Comparison of ENCODE assay signal across 8 cellular contexts in the genomic region with DNA sequence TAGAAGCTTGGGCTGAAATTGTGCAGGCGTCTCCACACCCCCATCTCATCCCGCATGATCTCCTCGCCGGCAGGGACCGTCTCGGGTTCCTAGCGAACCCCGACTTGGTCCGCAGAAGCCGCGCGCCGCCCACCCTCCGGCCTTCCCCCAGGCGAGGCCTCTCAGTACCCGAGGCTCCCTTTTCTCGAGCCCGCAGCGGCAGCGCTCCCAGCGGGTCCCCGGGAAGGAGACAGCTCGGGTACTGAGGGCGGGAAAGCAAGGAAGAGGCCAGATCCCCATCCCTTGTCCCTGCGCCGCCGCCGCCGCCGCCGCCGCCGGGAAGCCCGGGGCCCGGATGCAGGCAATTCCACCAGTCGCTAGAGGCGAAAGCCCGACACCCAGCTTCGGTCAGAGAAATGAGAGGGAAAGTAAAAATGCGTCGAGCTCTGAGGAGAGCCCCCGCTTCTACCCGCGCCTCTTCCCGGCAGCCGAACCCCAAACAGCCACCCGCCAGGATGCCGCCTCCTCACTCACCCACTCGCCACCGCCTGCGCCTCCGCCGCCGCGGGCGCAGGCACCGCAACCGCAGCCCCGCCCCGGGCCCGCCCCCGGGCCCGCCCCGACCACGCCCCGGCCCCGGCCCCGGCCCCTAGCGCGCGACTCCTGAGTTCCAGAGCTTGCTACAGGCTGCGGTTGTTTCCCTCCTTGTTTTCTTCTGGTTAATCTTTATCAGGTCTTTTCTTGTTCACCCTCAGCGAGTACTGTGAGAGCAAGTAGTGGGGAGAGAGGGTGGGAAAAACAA. TPM values are rescaled to one million over a fixed set of nuclear protein-coding genes. Genes with fewer than 3 reads are reported as not detected.
A peak's percentile ranks its signal among the peaks of the same experiment; 100 is the strongest.
DNase-seq lines count a peak whose midpoint lies in the region; ATAC-seq and TF ChIP-seq lines count a peak whose summit lies in the region.

A gene with protein sequence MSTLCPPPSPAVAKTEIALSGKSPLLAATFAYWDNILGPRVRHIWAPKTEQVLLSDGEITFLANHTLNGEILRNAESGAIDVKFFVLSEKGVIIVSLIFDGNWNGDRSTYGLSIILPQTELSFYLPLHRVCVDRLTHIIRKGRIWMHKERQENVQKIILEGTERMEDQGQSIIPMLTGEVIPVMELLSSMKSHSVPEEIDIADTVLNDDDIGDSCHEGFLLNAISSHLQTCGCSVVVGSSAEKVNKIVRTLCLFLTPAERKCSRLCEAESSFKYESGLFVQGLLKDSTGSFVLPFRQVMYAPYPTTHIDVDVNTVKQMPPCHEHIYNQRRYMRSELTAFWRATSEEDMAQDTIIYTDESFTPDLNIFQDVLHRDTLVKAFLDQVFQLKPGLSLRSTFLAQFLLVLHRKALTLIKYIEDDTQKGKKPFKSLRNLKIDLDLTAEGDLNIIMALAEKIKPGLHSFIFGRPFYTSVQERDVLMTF (minus strand): TSS at position 564 of the 781 bp plus-strand sequence. CDS start 6,361 bp downstream, outside the sequence.

- peak; percentile 66 for ATAC-seq in HG02610 (IDR thresholded peaks at IDR 0.05; ENCODE audit: unreplicated experiment)

- peaks cover 3% of the 10 kb centered on the region for H3K9me3 Mint-ChIP-seq in mesothelial cell of epicardium

- peak within 1 kb of the TSS; percentile 81 to 89 for H3K4me3 ChIP-seq in duodenal mucosa (ENCODE audit: low read depth in 1 of 2, low read length in 2 of 2)

- no peaks in the 10 kb centered on the region for H3K36me3 ChIP-seq in duodenal mucosa (ENCODE audit: control insufficient read depth in 1 of 2, insufficient read depth in 2 of 2, low read length in 2 of 2)

- H3K4me1 ChIP-seq in duodenal mucosa (ENCODE audit: control insufficient read depth in 1 of 2, insufficient read depth in 2 of 2, low read length in 2 of 2): peaks cover 5 to 22% of the 10 kb centered on the region in 2 donors

- H3K9me3 ChIP-seq in duodenal mucosa (ENCODE audit: control insufficient read depth in 1 of 2, low read length in 2 of 2): peaks cover 0 to 2% of the 10 kb centered on the region in 2 donors

- H3K27me3 ChIP-seq in duodenal mucosa (ENCODE audit: control insufficient read depth in 1 of 2, insufficient read depth in 2 of 2, low read length in 2 of 2): no peaks in the 10 kb centered on the region

- peak; percentile 59 to 65 for DNase-seq in NCI-H524 (lab: John Stamatoyannopoulos, UW)
- DNase-seq in NCI-H524 treated with DMSO at 0.1 percent for 48 hours (lab: John Stamatoyannopoulos, UW): no peak
- peak; percentile 80 for DNase-seq in NCI-H128 (lab: John Stamatoyannopoulos, UW; ENCODE audit: unreplicated experiment)
- peak; percentile 74 to 80 for DNase-seq in activated CD4-positive, alpha-beta T cell treated with anti-CD3 and anti-CD28 coated beads, Interleukin-2, amount 50 U/mL, for 24 hours (ENCODE audit: low read depth in 1 of 2, low spot score in 1 of 2)
- peak; percentile 62 to 79 for DNase-seq in mesothelial cell of epicardium (ENCODE audit: low spot score in 2 of 2, unreplicated experiment in 2 of 2)
- DNase-seq in stimulated activated CD8-positive, alpha-beta memory T cell treated with anti-CD3 and anti-CD28 coated beads, Interleukin-2, amount 100 ng/mL, for 1 hour (ENCODE audit: low read depth in 2 of 2): peak; percentile 70 to 81

- peak within 1 kb of the TSS; percentile 97 for H3K4me3 Mint-ChIP-seq in mesothelial cell of epicardium

- peak within 1 kb of the TSS; percentile 100 for H3K27ac Mint-ChIP-seq in mesothelial cell of epicardium

- H3K9ac ChIP-seq in duodenal mucosa (ENCODE audit: low read depth in 1 of 2, low read length in 2 of 2): peak within 1 kb of the TSS; percentile 87 to 93

- peaks cover 29% of the 10 kb centered on the region for H3K4me1 Mint-ChIP-seq in mesothelial cell of epicardium

- H3K27ac ChIP-seq in duodenal mucosa (ENCODE audit: low read depth, low read length): peak within 1 kb of the TSS; percentile 97

- no peak for TF ChIP-seq CTCF in mesothelial cell of epicardium (IDR thresholded peaks at IDR 0.05; ENCODE audit: unreplicated experiment)

- peaks cover 1% of the 10 kb centered on the region for H3K36me3 Mint-ChIP-seq in mesothelial cell of epicardium

- H3K27me3 Mint-ChIP-seq in mesothelial cell of epicardium (ENCODE audit: low read depth): no peaks in the 10 kb centered on the region

RNA-seq across cellular contexts. Expression of the gene that starts here (rescaled TPM):
- total RNA-seq in mesothelial cell of epicardium: 22.0 to 22.9 TPM (median 22.0 TPM) in 3 replicates
